ENCODE assay signal across 7 cellular contexts in the genomic region with DNA sequence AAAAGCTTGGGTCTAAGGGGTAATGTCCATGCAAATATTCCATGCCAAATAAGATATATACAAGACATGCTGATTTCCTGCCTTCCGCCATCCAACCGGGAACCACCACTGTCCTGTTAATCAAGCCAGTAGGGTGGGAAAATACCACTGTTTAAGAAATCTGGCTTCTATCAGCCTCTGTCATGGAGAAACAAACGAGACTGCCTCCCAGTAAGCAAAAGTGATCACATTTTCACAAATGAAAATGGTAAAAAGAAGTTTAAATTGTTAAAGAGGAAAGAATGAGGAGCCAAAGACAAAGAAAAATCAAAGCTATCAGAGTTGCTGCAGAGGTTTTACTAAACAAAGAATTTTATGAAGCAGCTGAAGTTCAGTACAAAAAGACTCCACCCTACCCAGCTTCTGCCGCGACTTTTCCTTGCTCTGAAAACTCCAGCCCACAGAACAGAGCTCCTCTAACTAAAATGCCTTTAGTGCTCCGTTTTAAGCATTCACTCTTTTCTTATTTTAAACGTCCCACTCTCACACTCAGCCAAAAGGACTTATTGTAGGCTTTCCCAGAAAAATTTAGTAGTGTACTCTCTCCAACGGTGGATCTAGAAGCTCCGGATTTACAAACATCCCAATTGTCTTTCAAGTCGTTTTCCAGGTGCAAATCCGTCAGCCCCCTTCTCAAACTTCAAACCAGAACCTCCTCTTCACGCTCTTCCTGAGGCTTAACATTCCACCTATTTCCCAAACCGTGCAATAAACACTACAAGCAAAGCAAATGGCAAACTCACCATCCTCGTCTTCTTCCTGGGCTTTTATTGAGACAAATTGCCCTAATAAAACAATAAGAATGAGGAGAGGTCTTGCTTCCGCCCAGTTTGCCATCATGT. TPM values are rescaled to one million over a fixed set of nuclear protein-coding genes. Genes with fewer than 3 reads are reported as not detected.
DNase-seq lines count a peak whose midpoint lies in the region; ATAC-seq and TF ChIP-seq lines count a peak whose summit lies in the region.

No MANE protein-coding gene starts in this region.

- H3K27ac ChIP-seq in HUES64 (ENCODE audit: low read depth, low read length) (peak overlapping the region; percentile 43; the same call in 1 of the 2 replicates), left lung (peak overlapping the region; percentile 63 to 83), testis (peak overlapping the region; percentile 6 to 78)

- H3K9ac ChIP-seq in HUES64 (ENCODE audit: low read depth, low read length): peak overlapping the region; percentile 53

- peak; percentile 58 for ATAC-seq in left lung

- DNase-seq in choroid plexus epithelial cell (ENCODE audit: low read depth) (peak; percentile 88), left lung (no peak), testis (no peak), Ammon's horn (ENCODE audit: low spot score) (no peak), mesenteric fat pad (ENCODE audit: low spot score) (no peak)
- DNase-seq in stimulated activated CD4-positive, alpha-beta T cell treated with anti-CD3 and anti-CD28 coated beads, Interleukin-4, amount 100 ng/mL, for 24 hours: no peak

- no peak for TF ChIP-seq CTCF in choroid plexus epithelial cell (conservative IDR thresholded peaks at IDR 0.05; ENCODE audit: low read depth, low read length)
- TF ChIP-seq CTCF in left lung (IDR thresholded peaks at IDR 0.05): no peak
- TF ChIP-seq CTCF in testis (IDR thresholded peaks at IDR 0.05): no peak

- H3K9me3 ChIP-seq in HUES64 (ENCODE audit: insufficient read depth, low read depth, low read length) (no peaks in the 10 kb centered on the region), left lung (no peaks in the 10 kb centered on the region), testis (no peaks in the 10 kb centered on the region)

- 11% methylated on average over 14 of the region's 15 CpGs for WGBS in HUES64
- 4 to 5% methylated on average over 15 of the region's 15 CpGs for WGBS in testis, 2 donors

- H3K27me3 ChIP-seq in HUES64 (ENCODE audit: insufficient read depth, low read length) (no peaks in the 10 kb centered on the region), left lung (no peaks in the 10 kb centered on the region), testis (no peaks in the 10 kb centered on the region)

- H3K36me3 ChIP-seq in HUES64 (ENCODE audit: insufficient read depth, low read length) (no peaks in the 10 kb centered on the region), left lung (no peaks in the 10 kb centered on the region), testis (ENCODE audit: low read depth, missing control alignments) (no peaks in the 10 kb centered on the region)

- peaks cover 30% of the 10 kb centered on the region for H3K4me1 ChIP-seq in HUES64 (ENCODE audit: insufficient read depth, low read length)
- no peaks in the 10 kb centered on the region for H3K4me1 ChIP-seq in left lung
- H3K4me1 ChIP-seq in testis: no peaks in the 10 kb centered on the region

- TF ChIP-seq POLR2A in testis (IDR thresholded peaks at IDR 0.05): no peak

- peak overlapping the region; percentile 53 for H3K4me3 ChIP-seq in HUES64 (ENCODE audit: low read length)
- H3K4me3 ChIP-seq in choroid plexus epithelial cell (ENCODE audit: low read depth, low read length): peak overlapping the region; percentile 82
- H3K4me3 ChIP-seq in left lung: peak overlapping the region; percentile 33 to 36
- H3K4me3 ChIP-seq in testis: peak overlapping the region; percentile 43 to 52

- intact Hi-C loops in left lung (cut with DNase I) (no loop called here), testis (cut with DNase I; ENCODE audit: low total_unique reads) (no loop called here)

RNA-seq across cellular contexts. Expression of a gene that starts 0.6 kb away (rescaled TPM):
- polyA plus RNA-seq in HUES64 (2013, experiment 1 of 2): 15.3 TPM
- 22.1 TPM for polyA plus RNA-seq in HUES64 (2013, experiment 2 of 2)
- total RNA-seq in left lung (100 to 1,000 TPM; 122 to 324 TPM), testis (10 to 100 TPM; 12.9 to 15.7 TPM), mesenteric fat pad (93.4 TPM)
- polyA plus RNA-seq in testis (ENCODE audit: insufficient read depth, low read depth, low replicate concordance): 24.7 TPM
